1 cellular context compared by ENCODE assay signal in genomic region chr1:116826818-116827606, GRCh38.
A peak's percentile ranks its signal among the peaks of the same experiment; 100 is the strongest.
TF ChIP-seq lines count a peak whose summit lies in the region.

No MANE protein-coding gene starts in this region.

TF ChIP-seq in K562, 482 proteins besides CTCF, POLR2A, EP300 and RAD21 (continued from another document and continues in another):
- TF ChIP-seq, protein P1, sequence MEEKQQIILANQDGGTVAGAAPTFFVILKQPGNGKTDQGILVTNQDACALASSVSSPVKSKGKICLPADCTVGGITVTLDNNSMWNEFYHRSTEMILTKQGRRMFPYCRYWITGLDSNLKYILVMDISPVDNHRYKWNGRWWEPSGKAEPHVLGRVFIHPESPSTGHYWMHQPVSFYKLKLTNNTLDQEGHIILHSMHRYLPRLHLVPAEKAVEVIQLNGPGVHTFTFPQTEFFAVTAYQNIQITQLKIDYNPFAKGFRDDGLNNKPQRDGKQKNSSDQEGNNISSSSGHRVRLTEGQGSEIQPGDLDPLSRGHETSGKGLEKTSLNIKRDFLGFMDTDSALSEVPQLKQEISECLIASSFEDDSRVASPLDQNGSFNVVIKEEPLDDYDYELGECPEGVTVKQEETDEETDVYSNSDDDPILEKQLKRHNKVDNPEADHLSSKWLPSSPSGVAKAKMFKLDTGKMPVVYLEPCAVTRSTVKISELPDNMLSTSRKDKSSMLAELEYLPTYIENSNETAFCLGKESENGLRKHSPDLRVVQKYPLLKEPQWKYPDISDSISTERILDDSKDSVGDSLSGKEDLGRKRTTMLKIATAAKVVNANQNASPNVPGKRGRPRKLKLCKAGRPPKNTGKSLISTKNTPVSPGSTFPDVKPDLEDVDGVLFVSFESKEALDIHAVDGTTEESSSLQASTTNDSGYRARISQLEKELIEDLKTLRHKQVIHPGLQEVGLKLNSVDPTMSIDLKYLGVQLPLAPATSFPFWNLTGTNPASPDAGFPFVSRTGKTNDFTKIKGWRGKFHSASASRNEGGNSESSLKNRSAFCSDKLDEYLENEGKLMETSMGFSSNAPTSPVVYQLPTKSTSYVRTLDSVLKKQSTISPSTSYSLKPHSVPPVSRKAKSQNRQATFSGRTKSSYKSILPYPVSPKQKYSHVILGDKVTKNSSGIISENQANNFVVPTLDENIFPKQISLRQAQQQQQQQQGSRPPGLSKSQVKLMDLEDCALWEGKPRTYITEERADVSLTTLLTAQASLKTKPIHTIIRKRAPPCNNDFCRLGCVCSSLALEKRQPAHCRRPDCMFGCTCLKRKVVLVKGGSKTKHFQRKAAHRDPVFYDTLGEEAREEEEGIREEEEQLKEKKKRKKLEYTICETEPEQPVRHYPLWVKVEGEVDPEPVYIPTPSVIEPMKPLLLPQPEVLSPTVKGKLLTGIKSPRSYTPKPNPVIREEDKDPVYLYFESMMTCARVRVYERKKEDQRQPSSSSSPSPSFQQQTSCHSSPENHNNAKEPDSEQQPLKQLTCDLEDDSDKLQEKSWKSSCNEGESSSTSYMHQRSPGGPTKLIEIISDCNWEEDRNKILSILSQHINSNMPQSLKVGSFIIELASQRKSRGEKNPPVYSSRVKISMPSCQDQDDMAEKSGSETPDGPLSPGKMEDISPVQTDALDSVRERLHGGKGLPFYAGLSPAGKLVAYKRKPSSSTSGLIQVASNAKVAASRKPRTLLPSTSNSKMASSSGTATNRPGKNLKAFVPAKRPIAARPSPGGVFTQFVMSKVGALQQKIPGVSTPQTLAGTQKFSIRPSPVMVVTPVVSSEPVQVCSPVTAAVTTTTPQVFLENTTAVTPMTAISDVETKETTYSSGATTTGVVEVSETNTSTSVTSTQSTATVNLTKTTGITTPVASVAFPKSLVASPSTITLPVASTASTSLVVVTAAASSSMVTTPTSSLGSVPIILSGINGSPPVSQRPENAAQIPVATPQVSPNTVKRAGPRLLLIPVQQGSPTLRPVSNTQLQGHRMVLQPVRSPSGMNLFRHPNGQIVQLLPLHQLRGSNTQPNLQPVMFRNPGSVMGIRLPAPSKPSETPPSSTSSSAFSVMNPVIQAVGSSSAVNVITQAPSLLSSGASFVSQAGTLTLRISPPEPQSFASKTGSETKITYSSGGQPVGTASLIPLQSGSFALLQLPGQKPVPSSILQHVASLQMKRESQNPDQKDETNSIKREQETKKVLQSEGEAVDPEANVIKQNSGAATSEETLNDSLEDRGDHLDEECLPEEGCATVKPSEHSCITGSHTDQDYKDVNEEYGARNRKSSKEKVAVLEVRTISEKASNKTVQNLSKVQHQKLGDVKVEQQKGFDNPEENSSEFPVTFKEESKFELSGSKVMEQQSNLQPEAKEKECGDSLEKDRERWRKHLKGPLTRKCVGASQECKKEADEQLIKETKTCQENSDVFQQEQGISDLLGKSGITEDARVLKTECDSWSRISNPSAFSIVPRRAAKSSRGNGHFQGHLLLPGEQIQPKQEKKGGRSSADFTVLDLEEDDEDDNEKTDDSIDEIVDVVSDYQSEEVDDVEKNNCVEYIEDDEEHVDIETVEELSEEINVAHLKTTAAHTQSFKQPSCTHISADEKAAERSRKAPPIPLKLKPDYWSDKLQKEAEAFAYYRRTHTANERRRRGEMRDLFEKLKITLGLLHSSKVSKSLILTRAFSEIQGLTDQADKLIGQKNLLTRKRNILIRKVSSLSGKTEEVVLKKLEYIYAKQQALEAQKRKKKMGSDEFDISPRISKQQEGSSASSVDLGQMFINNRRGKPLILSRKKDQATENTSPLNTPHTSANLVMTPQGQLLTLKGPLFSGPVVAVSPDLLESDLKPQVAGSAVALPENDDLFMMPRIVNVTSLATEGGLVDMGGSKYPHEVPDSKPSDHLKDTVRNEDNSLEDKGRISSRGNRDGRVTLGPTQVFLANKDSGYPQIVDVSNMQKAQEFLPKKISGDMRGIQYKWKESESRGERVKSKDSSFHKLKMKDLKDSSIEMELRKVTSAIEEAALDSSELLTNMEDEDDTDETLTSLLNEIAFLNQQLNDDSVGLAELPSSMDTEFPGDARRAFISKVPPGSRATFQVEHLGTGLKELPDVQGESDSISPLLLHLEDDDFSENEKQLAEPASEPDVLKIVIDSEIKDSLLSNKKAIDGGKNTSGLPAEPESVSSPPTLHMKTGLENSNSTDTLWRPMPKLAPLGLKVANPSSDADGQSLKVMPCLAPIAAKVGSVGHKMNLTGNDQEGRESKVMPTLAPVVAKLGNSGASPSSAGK (IDR thresholded peaks at IDR 0.05): peak; percentile 82
- TF ChIP-seq, protein P2, sequence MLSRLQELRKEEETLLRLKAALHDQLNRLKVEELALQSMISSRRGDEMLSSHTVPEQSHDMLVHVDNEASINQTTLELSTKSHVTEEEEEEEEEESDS (CRISPR knock-in tag; IDR thresholded peaks at IDR 0.05): no peak
- TF ChIP-seq, protein P3, sequence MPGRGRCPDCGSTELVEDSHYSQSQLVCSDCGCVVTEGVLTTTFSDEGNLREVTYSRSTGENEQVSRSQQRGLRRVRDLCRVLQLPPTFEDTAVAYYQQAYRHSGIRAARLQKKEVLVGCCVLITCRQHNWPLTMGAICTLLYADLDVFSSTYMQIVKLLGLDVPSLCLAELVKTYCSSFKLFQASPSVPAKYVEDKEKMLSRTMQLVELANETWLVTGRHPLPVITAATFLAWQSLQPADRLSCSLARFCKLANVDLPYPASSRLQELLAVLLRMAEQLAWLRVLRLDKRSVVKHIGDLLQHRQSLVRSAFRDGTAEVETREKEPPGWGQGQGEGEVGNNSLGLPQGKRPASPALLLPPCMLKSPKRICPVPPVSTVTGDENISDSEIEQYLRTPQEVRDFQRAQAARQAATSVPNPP (IDR thresholded peaks at IDR 0.05; ENCODE audit: borderline replicate concordance, insufficient read depth, insufficient read length): no peak
- TF ChIP-seq ZSCAN32 (CRISPR knock-in tag; IDR thresholded peaks at IDR 0.05): no peak
- TF ChIP-seq CBX5 (IDR thresholded peaks at IDR 0.05; ENCODE audit: borderline replicate concordance, low read depth): 0 out of 2 replicates have a peak, but pooled peaks have one; percentile 12
- peak; percentile 44 for TF ChIP-seq CBFA2T2 (conservative IDR thresholded peaks at IDR 0.05)
- TF ChIP-seq ZNF143 (CRISPR knock-in tag; IDR thresholded peaks at IDR 0.05): no peak
- TF ChIP-seq, protein P4, sequence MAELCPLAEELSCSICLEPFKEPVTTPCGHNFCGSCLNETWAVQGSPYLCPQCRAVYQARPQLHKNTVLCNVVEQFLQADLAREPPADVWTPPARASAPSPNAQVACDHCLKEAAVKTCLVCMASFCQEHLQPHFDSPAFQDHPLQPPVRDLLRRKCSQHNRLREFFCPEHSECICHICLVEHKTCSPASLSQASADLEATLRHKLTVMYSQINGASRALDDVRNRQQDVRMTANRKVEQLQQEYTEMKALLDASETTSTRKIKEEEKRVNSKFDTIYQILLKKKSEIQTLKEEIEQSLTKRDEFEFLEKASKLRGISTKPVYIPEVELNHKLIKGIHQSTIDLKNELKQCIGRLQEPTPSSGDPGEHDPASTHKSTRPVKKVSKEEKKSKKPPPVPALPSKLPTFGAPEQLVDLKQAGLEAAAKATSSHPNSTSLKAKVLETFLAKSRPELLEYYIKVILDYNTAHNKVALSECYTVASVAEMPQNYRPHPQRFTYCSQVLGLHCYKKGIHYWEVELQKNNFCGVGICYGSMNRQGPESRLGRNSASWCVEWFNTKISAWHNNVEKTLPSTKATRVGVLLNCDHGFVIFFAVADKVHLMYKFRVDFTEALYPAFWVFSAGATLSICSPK (IDR thresholded peaks at IDR 0.05; ENCODE audit: borderline replicate concordance): no peak
- TF ChIP-seq NBN (IDR thresholded peaks at IDR 0.05; ENCODE audit: low read depth): peak; percentile 63
- TF ChIP-seq, protein P5, sequence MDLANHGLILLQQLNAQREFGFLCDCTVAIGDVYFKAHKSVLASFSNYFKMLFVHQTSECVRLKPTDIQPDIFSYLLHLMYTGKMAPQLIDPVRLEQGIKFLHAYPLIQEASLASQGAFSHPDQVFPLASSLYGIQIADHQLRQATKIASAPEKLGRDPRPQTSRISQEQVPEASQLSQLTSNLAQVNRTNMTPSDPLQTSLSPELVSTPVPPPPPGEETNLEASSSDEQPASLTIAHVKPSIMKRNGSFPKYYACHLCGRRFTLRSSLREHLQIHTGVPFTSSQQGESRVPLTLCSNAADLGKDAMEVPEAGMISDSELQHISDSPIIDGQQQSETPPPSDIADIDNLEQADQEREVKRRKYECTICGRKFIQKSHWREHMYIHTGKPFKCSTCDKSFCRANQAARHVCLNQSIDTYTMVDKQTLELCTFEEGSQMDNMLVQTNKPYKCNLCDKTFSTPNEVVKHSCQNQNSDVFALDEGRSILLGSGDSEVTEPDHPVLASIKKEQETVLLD (IDR thresholded peaks at IDR 0.05): peak; percentile 56; the same call in 1 of the 2 replicates
- peak; percentile 64; the same call in 1 of the 2 replicates for TF ChIP-seq ZNF24 (IDR thresholded peaks at IDR 0.05)
- no peak for TF ChIP-seq KDM4B (IDR thresholded peaks at IDR 0.05; ENCODE audit: borderline replicate concordance in 2 of 2, low read depth in 1 of 2)
- no peak for TF ChIP-seq NUFIP1 (IDR thresholded peaks at IDR 0.05; ENCODE audit: partially characterized antibody)
- TF ChIP-seq CREM (IDR thresholded peaks at IDR 0.05; ENCODE audit: low read depth): peak; percentile 73
- TF ChIP-seq ZNF507 (tag; conservative IDR thresholded peaks at IDR 0.05): no peak
- peak; percentile 97 for TF ChIP-seq DPF2 (IDR thresholded peaks at IDR 0.05)
- peak; percentile 92 for TF ChIP-seq SMARCE1 (IDR thresholded peaks at IDR 0.05)
- TF ChIP-seq PHF21A (IDR thresholded peaks at IDR 0.05; ENCODE audit: borderline replicate concordance, low read depth): no peak
- no peak for TF ChIP-seq CREB1 (IDR thresholded peaks at IDR 0.05)
- peak; percentile 56 for TF ChIP-seq CREB1 (CRISPR knock-in tag; IDR thresholded peaks at IDR 0.05)
- peak; percentile 46; the same call in 1 of the 2 replicates for TF ChIP-seq MAFK (IDR thresholded peaks at IDR 0.05; ENCODE audit: low read length)
- TF ChIP-seq, protein P6, sequence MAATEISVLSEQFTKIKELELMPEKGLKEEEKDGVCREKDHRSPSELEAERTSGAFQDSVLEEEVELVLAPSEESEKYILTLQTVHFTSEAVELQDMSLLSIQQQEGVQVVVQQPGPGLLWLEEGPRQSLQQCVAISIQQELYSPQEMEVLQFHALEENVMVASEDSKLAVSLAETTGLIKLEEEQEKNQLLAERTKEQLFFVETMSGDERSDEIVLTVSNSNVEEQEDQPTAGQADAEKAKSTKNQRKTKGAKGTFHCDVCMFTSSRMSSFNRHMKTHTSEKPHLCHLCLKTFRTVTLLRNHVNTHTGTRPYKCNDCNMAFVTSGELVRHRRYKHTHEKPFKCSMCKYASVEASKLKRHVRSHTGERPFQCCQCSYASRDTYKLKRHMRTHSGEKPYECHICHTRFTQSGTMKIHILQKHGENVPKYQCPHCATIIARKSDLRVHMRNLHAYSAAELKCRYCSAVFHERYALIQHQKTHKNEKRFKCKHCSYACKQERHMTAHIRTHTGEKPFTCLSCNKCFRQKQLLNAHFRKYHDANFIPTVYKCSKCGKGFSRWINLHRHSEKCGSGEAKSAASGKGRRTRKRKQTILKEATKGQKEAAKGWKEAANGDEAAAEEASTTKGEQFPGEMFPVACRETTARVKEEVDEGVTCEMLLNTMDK (IDR thresholded peaks at IDR 0.05; ENCODE audit: borderline replicate concordance, insufficient read depth, low read depth, low read length, poor library complexity, severe bottlenecking): no peak
- no peak for TF ChIP-seq SLC30A9 (CRISPR knock-in tag; IDR thresholded peaks at IDR 0.05)
- peak in 1 of 2 experiments; percentile 62; a peak in 2 of 4 replicates for TF ChIP-seq TBL1XR1 (IDR thresholded peaks at IDR 0.05; ENCODE audit: low read length in 2 of 2)
- peak; percentile 30 for TF ChIP-seq TAL1 (IDR thresholded peaks at IDR 0.05)
- no peak for TF ChIP-seq ETS2 (tag; IDR thresholded peaks at IDR 0.05; ENCODE audit: borderline replicate concordance, poor library complexity, severe bottlenecking)
- peak; percentile 90 for TF ChIP-seq ZNF589 (CRISPR knock-in tag; IDR thresholded peaks at IDR 0.05; ENCODE audit: low read depth)
- TF ChIP-seq, protein P7, sequence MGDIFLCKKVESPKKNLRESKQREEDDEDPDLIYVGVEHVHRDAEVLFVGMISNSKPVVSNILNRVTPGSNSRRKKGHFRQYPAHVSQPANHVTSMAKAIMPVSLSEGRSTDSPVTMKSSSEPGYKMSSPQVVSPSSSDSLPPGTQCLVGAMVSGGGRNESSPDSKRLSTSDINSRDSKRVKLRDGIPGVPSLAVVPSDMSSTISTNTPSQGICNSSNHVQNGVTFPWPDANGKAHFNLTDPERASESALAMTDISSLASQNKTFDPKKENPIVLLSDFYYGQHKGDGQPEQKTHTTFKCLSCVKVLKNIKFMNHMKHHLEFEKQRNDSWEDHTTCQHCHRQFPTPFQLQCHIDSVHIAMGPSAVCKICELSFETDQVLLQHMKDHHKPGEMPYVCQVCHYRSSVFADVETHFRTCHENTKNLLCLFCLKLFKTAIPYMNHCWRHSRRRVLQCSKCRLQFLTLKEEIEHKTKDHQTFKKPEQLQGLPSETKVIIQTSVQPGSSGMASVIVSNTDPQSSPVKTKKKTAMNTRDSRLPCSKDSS (IDR thresholded peaks at IDR 0.05; ENCODE audit: low read depth, partially characterized antibody): no peak
- TF ChIP-seq ARID2 (IDR thresholded peaks at IDR 0.05): no peak
- peak; percentile 82; the same call in 1 of the 2 replicates for TF ChIP-seq ZNF766 (CRISPR knock-in tag; conservative IDR thresholded peaks at IDR 0.05)
- TF ChIP-seq, protein P8, sequence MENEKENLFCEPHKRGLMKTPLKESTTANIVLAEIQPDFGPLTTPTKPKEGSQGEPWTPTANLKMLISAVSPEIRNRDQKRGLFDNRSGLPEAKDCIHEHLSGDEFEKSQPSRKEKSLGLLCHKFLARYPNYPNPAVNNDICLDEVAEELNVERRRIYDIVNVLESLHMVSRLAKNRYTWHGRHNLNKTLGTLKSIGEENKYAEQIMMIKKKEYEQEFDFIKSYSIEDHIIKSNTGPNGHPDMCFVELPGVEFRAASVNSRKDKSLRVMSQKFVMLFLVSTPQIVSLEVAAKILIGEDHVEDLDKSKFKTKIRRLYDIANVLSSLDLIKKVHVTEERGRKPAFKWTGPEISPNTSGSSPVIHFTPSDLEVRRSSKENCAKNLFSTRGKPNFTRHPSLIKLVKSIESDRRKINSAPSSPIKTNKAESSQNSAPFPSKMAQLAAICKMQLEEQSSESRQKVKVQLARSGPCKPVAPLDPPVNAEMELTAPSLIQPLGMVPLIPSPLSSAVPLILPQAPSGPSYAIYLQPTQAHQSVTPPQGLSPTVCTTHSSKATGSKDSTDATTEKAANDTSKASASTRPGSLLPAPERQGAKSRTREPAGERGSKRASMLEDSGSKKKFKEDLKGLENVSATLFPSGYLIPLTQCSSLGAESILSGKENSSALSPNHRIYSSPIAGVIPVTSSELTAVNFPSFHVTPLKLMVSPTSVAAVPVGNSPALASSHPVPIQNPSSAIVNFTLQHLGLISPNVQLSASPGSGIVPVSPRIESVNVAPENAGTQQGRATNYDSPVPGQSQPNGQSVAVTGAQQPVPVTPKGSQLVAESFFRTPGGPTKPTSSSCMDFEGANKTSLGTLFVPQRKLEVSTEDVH (IDR thresholded peaks at IDR 0.05; ENCODE audit: low read depth, partially characterized antibody): no peak
